ENCODE assay signal across 9 cellular contexts in genomic region chr11:19076744-19077589, GRCh38. TPM values are rescaled to one million over a fixed set of nuclear protein-coding genes. Genes with fewer than 3 reads are reported as not detected.
DNase-seq lines count a peak whose midpoint lies in the region; ATAC-seq, FAIRE-seq and TF ChIP-seq lines count a peak whose summit lies in the region.
"Had no signal": no experiment of that assay in that cellular context is flagged by ENCODE, and none has a peak within 500 bp of the region (broad histone marks: within the 10 kb centered on the region; RNA-seq: fewer than 3 reads in every experiment).

No MANE protein-coding gene starts in this region.

- TF ChIP-seq POLR2A in A549 (IDR thresholded peaks at IDR 0.05; ENCODE audit: low read length): no peak

- H3K4me2 ChIP-seq in A549: peak overlapping the region; percentile 67

- no peak for TF ChIP-seq EP300 in A549 (IDR thresholded peaks at IDR 0.05)

- H3K9me3 ChIP-seq in A549 (no peaks in the 10 kb centered on the region), thoracic aorta (no peaks in the 10 kb centered on the region)

- DNase-seq in A549 (ENCODE audit: low read depth in 1 of 2, low spot score in 1 of 2) (peak; percentile 39 to 44), GM13977 (ENCODE audit: low spot score) (peak; percentile 57), NOMO-1 treated with dmso at 0.1 percent for 144 hours (lab: John Stamatoyannopoulos, UW; ENCODE audit: unreplicated experiment) (peak; percentile 2), fibroblast of mammary gland (ENCODE audit: low read depth) (peak; percentile 37), occipital lobe (lab: John Stamatoyannopoulos, UW) (peak; percentile 15), thoracic aorta (ENCODE audit: low spot score) (no peak)
- peak; percentile 64 for DNase-seq in activated T-cell treated with anti-CD3 and anti-CD28 coated beads, Interleukin-2, amount 50 U/mL, for 1 hour

- H3K27me3 ChIP-seq in thoracic aorta (replicated peaks; ENCODE audit: insufficient read depth): no peaks in the 10 kb centered on the region

- CTCF ChIA-PET in A549 (lab: Yijun Ruan, JAX): interaction anchor here (0.6 to 11.1 kb wide), 46 partner anchors 8 to 1078 kb away, joined by 3 to 218 read pairs (median 5); partner anchors contain the start of genes MRGPRX2 and ZDHHC13

- H3K4me1 ChIP-seq in A549 (no peaks in the 10 kb centered on the region), thoracic aorta (ENCODE audit: control insufficient read depth in 1 of 2, low read depth in 2 of 2) (no peaks in the 10 kb centered on the region)

- FAIRE-seq in A549 (lab: Jason Lieb, UNC): no peak

- WGBS in A549 (ENCODE audit: missing lambda C conversion rate): 27% methylated on average over 10 of the region's 10 CpGs

- ATAC-seq in A549: peak; percentile 67 to 87; a peak in 4 of 6 replicates
- peak; percentile 71 for ATAC-seq in HG03432 (IDR thresholded peaks at IDR 0.05; ENCODE audit: unreplicated experiment)
- no peak for ATAC-seq in thoracic aorta (ENCODE audit: insufficient number of reproducible peaks, low FRiP score, low read depth)

- in situ Hi-C loops in GM13977 (cut with MboI; ENCODE audit: low pct_unique_long_range_greater_than_20kb, low sequenced_read_pairs, unreplicated experiment): no loop called here

- H3K36me3 ChIP-seq in thoracic aorta: no peaks in the 10 kb centered on the region

- TF ChIP-seq CTCF in A549 (IDR thresholded peaks at IDR 0.05) (peak; percentile 84), GM13977 (IDR thresholded peaks at IDR 0.05; ENCODE audit: extremely low read depth, insufficient read depth, missing control alignments) (peak; percentile 94), fibroblast of mammary gland (conservative IDR thresholded peaks at IDR 0.05; ENCODE audit: control insufficient read depth, insufficient read depth, low read depth, low read length) (peak; percentile 93), thoracic aorta (IDR thresholded peaks at IDR 0.05) (peak; percentile 89)

- H3K4me3 ChIP-seq in A549 (no peak overlapping the region), fibroblast of mammary gland (ENCODE audit: control insufficient read depth, low read depth, low read length) (no peak overlapping the region), thoracic aorta (no peak overlapping the region)

- POLR2A ChIA-PET in A549 (lab: Yijun Ruan, JAX): no interaction called here

- TF ChIP-seq RAD21 in A549 (conservative IDR thresholded peaks at IDR 0.05 in 1 of 2, IDR thresholded peaks at IDR 0.05 in 1 of 2): peak; percentile 57 to 58

- H3K27ac ChIP-seq in A549 (no peak overlapping the region), thoracic aorta (no peak overlapping the region)

TF ChIP-seq in A549, 52 proteins besides CTCF, POLR2A, EP300 and RAD21:
- TF ChIP-seq HES2 (IDR thresholded peaks at IDR 0.05) (no peak), SMC3 (IDR thresholded peaks at IDR 0.05) (peak; percentile 69), MAX (IDR thresholded peaks at IDR 0.05) (no peak)

RNA-seq across cellular contexts. Expression of gene MRGPRX2, which starts 16.4 kb away (rescaled TPM):
- polyA plus RNA-seq in A549 (2011; rRNA removed) (not detected in 2 replicates), A549 (2017; fragmentation: RNase III; extraction: RNeasy Plus Mini Kit Qiagen cat#74134 plus additional on column Dnase treatment) (not detected in 3 replicates)
- polyA plus RNA-seq in A549 (2012; cell fraction: cytosol; rRNA removed): not detected in 2 replicates
- not detected in 2 replicates for polyA plus RNA-seq in A549 (2012; cell fraction: nucleus; rRNA removed)
- polyA minus RNA-seq in A549 (2011; rRNA and poly(A)+ RNA removed): not detected in 2 replicates
- total RNA-seq in occipital lobe (not detected), thoracic aorta (under 1 TPM in 1 of 2 donors, not detected in 1; 0.27 TPM)
- total RNA-seq: pulmonary artery endothelial cell had no signal

RNA-seq across cellular contexts. Expression of gene ZDHHC13, which starts 40.0 kb away (rescaled TPM):
- polyA plus RNA-seq in A549 (2011; rRNA removed): 28.6 and 34.3 TPM in 2 replicates
- 8.0 and 9.9 TPM in 2 replicates for polyA plus RNA-seq in A549 (2012; cell fraction: cytosol; rRNA removed)
- polyA plus RNA-seq in A549 (2012; cell fraction: nucleus; rRNA removed): 6.7 and 9.2 TPM in 2 replicates
- polyA plus RNA-seq in A549 (2017; fragmentation: RNase III; extraction: RNeasy Plus Mini Kit Qiagen cat#74134 plus additional on column Dnase treatment): 14.9 to 17.6 TPM (median 16.5 TPM) in 3 replicates
- 14.0 and 20.7 TPM in 2 replicates for polyA minus RNA-seq in A549 (2011; rRNA and poly(A)+ RNA removed)
- total RNA-seq in occipital lobe: 49.8 TPM
- 10 to 100 TPM; 11.9 to 12.6 TPM for total RNA-seq in thoracic aorta
